In genomic region chr7:70334295-70334694, GRCh38 we compare ENCODE assay signal across 30 cellular contexts.
"Had no signal": no experiment of that assay in that cellular context is flagged by ENCODE, and none has a peak within 500 bp of the region (broad histone marks: within the 10 kb centered on the region; RNA-seq: fewer than 3 reads in every experiment).

No MANE protein-coding gene starts in this region.

- H3K4me1 Mint-ChIP-seq: mesothelial cell of epicardium had no signal

- H3K9me3 Mint-ChIP-seq: activated naive CD8-positive, alpha-beta T cell treated with anti-CD3 and anti-CD28 coated beads, Interleukin-2, amount 50 U/mL, for 24 hours; T-helper 1 cell treated with Interleukin-12 subunit alpha and Interleukin-12 subunit beta and Interleukin-4 antibody, amounts not matched to agents 30 μg/mL and 1 μg/mL, for 36 hours had no signal

- H3K4me3 ChIP-seq: esophagus muscularis mucosa, heart left ventricle, neural progenitor cell, psoas muscle, smooth muscle cell, stomach, thyroid gland, upper lobe of right lung had no signal

- H3K4me1 ChIP-seq: esophagus muscularis mucosa, foreskin keratinocyte, heart left ventricle, parathyroid adenoma, psoas muscle, stomach, thyroid gland, upper lobe of right lung had no signal

- DNase-seq: activated CD4-positive, alpha-beta T cell treated with anti-CD3 and anti-CD28 coated beads, Interleukin-2, amount 50 U/mL, for 1 hour; activated gamma-delta T cell; activated naive CD8-positive, alpha-beta T cell treated with anti-CD3 and anti-CD28 coated beads, Interleukin-2, amount 50 U/mL, for 24 hours; caudate nucleus; endodermal cell; foreskin keratinocyte; heart left ventricle; hypothalamus; occipital lobe; psoas muscle; stimulated activated CD4-positive, alpha-beta T cell treated with anti-CD3 and anti-CD28 coated beads, Interleukin-1b, Interleukin-23, amount 100 ng/mL, for 48 hours; stimulated activated CD4-positive, alpha-beta T cell treated with anti-CD3 and anti-CD28 coated beads, Interleukin-4, amount 100 ng/mL, for 4 hours; stimulated activated CD8-positive, alpha-beta memory T cell treated with anti-CD3 and anti-CD28 coated beads, Interleukin-4, amount 100 ng/mL, for 48 hours; stimulated activated naive B cell treated with anti-CD40 and anti-IgM and Interleukin-4, amounts not matched to agents 10 μg/mL and 1 μg/mL and 100 μg/mL, for 72 hours; stomach; T1000; thyroid gland; upper lobe of right lung; WERI-Rb-1 had no signal

- H3K27ac ChIP-seq: esophagus muscularis mucosa, foreskin keratinocyte, heart left ventricle, parathyroid adenoma, psoas muscle, stomach, thyroid gland, upper lobe of right lung, WERI-Rb-1 had no signal

- H3K27me3 Mint-ChIP-seq: activated naive CD4-positive, alpha-beta T cell treated with anti-CD3 and anti-CD28 coated beads, Interleukin-2, amount 10 ng/mL, durations not matched to agents 7 days and 5 days; naive thymus-derived CD4-positive, alpha-beta T cell; stimulated activated naive B cell treated with anti-CD40 and anti-IgM and Interleukin-4, amounts not matched to agents 10 μg/mL and 1 μg/mL and 100 μg/mL, for 72 hours had no signal

- H3K27me3 ChIP-seq: esophagus muscularis mucosa, foreskin keratinocyte, heart left ventricle, neural progenitor cell, stomach, thyroid gland, upper lobe of right lung had no signal

- H3K36me3 Mint-ChIP-seq: activated naive CD4-positive, alpha-beta T cell treated with anti-CD3 and anti-CD28 coated beads, Interleukin-2, amount 10 ng/mL, durations not matched to agents 7 days and 5 days; naive thymus-derived CD4-positive, alpha-beta T cell had no signal

- H3K36me3 ChIP-seq: esophagus muscularis mucosa, heart left ventricle, neural progenitor cell, stomach, thyroid gland, upper lobe of right lung, WERI-Rb-1 had no signal

- ATAC-seq: activated CD4-positive, CD25-positive, alpha-beta regulatory T cell treated with anti-CD3 and anti-CD28 coated beads, Interleukin-2, amount 50 U/mL, for 24 hours; foreskin keratinocyte; heart left ventricle; psoas muscle; upper lobe of right lung had no signal

- H3K27ac Mint-ChIP-seq: activated naive CD8-positive, alpha-beta T cell treated with anti-CD3 and anti-CD28 coated beads, Interleukin-2, amount 50 U/mL, for 24 hours; endodermal cell; mesothelial cell of epicardium; neural progenitor cell; T-helper 1 cell treated with Interleukin-12 subunit alpha and Interleukin-12 subunit beta and Interleukin-4 antibody, amounts not matched to agents 30 μg/mL and 1 μg/mL, for 36 hours had no signal

- H3K4me3 Mint-ChIP-seq: activated CD8-positive, alpha-beta memory T cell treated with anti-CD3 and anti-CD28 coated beads, Interleukin-2, amount 10 ng/mL, durations not matched to agents 7 days and 5 days; activated CD8-positive, alpha-beta T cell treated with anti-CD3 and anti-CD28 coated beads, Interleukin-2, amount 10 ng/mL, durations not matched to agents 7 days and 5 days; activated naive CD4-positive, alpha-beta T cell treated with anti-CD3 and anti-CD28 coated beads, Interleukin-2, amount 10 ng/mL, durations not matched to agents 7 days and 5 days; activated naive CD8-positive, alpha-beta T cell treated with anti-CD3 and anti-CD28 coated beads, Interleukin-2, amount 50 U/mL, for 24 hours; endodermal cell; mesothelial cell of epicardium; neural progenitor cell; stimulated activated naive B cell treated with anti-CD40 and anti-IgM and Interleukin-4, amounts not matched to agents 10 μg/mL and 1 μg/mL and 100 μg/mL, for 72 hours; T-helper 1 cell treated with Interleukin-12 subunit alpha and Interleukin-12 subunit beta and Interleukin-4 antibody, amounts not matched to agents 30 μg/mL and 1 μg/mL, for 36 hours had no signal

- H3K9me3 ChIP-seq: esophagus muscularis mucosa, heart left ventricle, psoas muscle, stomach, thyroid gland, upper lobe of right lung had no signal
